ENCODE assay signal across 8 cellular contexts in the genomic region with DNA sequence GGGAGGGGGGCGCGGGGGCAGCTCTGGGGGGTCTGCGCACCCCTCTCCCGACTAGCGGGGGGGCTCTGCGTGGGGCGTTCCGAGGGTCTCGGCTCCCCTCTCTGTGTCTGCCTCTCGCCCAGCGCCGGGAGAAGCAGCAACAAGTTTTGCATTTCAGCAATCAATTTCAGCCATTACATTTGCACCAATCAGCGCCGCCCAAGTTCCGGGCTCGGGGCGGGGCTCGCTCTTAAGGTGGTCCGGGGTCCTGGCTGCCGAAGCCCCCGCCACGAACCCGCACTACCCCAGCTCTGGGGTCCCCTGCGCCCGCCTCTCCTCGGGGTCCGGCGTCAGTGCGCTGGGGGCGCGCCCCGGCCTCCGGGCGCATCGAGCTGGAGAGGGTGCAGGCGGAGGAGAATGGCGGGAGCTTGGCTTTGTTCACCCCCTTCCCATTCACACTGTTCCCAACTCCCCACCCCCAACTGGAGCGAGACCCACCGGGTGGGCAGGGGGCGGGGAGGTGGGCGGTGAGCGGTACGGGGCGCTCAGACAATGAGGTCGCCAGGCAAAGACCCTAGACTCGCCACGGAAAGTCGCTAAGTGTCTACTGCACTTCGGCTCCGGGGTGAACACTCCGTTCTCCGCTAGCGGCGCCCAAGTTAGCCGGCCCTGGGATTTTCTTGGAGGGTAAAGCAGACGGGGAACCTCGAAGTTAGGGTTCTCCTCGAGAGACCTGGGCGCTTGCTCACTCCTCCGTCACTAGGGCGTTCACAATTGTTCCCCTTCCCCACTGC. TPM values are rescaled to one million over a fixed set of nuclear protein-coding genes. Genes with fewer than 3 reads are reported as not detected.
A peak's percentile ranks its signal among the peaks of the same experiment; 100 is the strongest.
DNase-seq lines count a peak whose midpoint lies in the region; ATAC-seq and TF ChIP-seq lines count a peak whose summit lies in the region.

Gene MN1, minus strand, starts transcription at position 141 of the 773 bp plus-strand sequence. CDS start 1,213 bp downstream, outside the sequence.

- H3K27me3 Mint-ChIP-seq in CD14-positive monocyte (ENCODE audit: low read depth in 3 of 3), result peaks cover 37 to 61% (median 46%) of the 10 kb centered on the region in 3 donors
- peaks cover 23% of the 10 kb centered on the region for H3K27me3 Mint-ChIP-seq in activated T-cell treated with anti-CD3 and anti-CD28 coated beads, Interleukin-2, amount 50 U/mL, for 4 hours (ENCODE audit: low read depth)

- peaks cover 20 to 69% (median 22%) of the 10 kb centered on the region in 3 donors for H3K4me1 ChIP-seq in esophagus squamous epithelium
- peaks cover 0 to 7% of the 10 kb centered on the region in 2 donors for H3K4me1 ChIP-seq in mucosa of rectum (ENCODE audit: control insufficient read depth in 2 of 2, insufficient read depth in 2 of 2, low read length in 2 of 2)

- TF ChIP-seq POLR2A in esophagus squamous epithelium (IDR thresholded peaks at IDR 0.05), result no peak

- H3K4me3 Mint-ChIP-seq in CD14-positive monocyte, result peak within 1 kb of the TSS; percentile 76 to 87
- peak within 1 kb of the TSS; percentile 84 for H3K4me3 Mint-ChIP-seq in activated T-cell treated with anti-CD3 and anti-CD28 coated beads, Interleukin-2, amount 50 U/mL, for 4 hours
- H3K4me3 Mint-ChIP-seq in stimulated activated effector memory CD8-positive, alpha-beta T cell treated with anti-CD3 and anti-CD28 coated beads, Interleukin-12 subunit alpha, Interleukin-12 subunit beta, amount 100 ng/mL, for 72 hours, result peak within 1 kb of the TSS; percentile 72

- H3K9me3 ChIP-seq in MG63 (no peaks in the 10 kb centered on the region), esophagus squamous epithelium (no peaks in the 10 kb centered on the region), mucosa of rectum (ENCODE audit: control insufficient read depth in 2 of 2, low read length in 2 of 2) (no peaks in the 10 kb centered on the region)

- intact Hi-C loops in CD14-positive monocyte (cut with micrococcal nuclease), result loop anchor here (5.0 to 10.0 kb wide), 5 partner anchors 75 to 397 kb away; no protein-coding TSS in a partner anchor
- intact Hi-C loops in esophagus squamous epithelium (cut with DNase I), result loop anchor here (10.0 kb wide), 1 partner anchor 397 kb away; no protein-coding TSS in a partner anchor

- no peaks in the 10 kb centered on the region for H3K36me3 ChIP-seq in MG63
- H3K36me3 ChIP-seq in esophagus squamous epithelium, result peaks cover 0 to 22% (median 0%) of the 10 kb centered on the region in 3 donors
- H3K36me3 ChIP-seq in mucosa of rectum (ENCODE audit: control insufficient read depth in 2 of 2, insufficient read depth in 2 of 2, low read length in 2 of 2), result no peaks in the 10 kb centered on the region

- peak; percentile 72 to 75 for ATAC-seq in activated T-cell treated with anti-CD3 and anti-CD28 coated beads, Interleukin-2, amount 50 U/mL, for 4 hours
- peak; percentile 46 for ATAC-seq in stimulated activated effector memory CD8-positive, alpha-beta T cell treated with anti-CD3 and anti-CD28 coated beads, Interleukin-12 subunit alpha, Interleukin-12 subunit beta, amount 100 ng/mL, for 72 hours
- ATAC-seq in HG02970 (IDR thresholded peaks at IDR 0.05; ENCODE audit: low FRiP score, unreplicated experiment) (no peak), GM19463 (IDR thresholded peaks at IDR 0.05; ENCODE audit: unreplicated experiment) (no peak)

- H3K4me3 ChIP-seq in MG63 (peak within 1 kb of the TSS; percentile 68), esophagus squamous epithelium (peak within 1 kb of the TSS; percentile 68 to 93 (median 84)), mucosa of rectum (ENCODE audit: low read length in 2 of 2) (peak within 1 kb of the TSS; percentile 56 to 59)

- no peak for TF ChIP-seq CTCF in CD14-positive monocyte (IDR thresholded peaks at IDR 0.05)
- no peak for TF ChIP-seq CTCF in esophagus squamous epithelium (IDR thresholded peaks at IDR 0.05)

- peak within 1 kb of the TSS in 3 of 7 donors; percentile 25 to 69 (median 45) for H3K27ac Mint-ChIP-seq in CD14-positive monocyte
- H3K27ac Mint-ChIP-seq in stimulated activated effector memory CD8-positive, alpha-beta T cell treated with anti-CD3 and anti-CD28 coated beads, Interleukin-12 subunit alpha, Interleukin-12 subunit beta, amount 100 ng/mL, for 72 hours, result no peak within 1 kb of the TSS

- 0 to 7% methylated on average over 9 of the region's 61 CpGs for WGBS in esophagus squamous epithelium, 2 donors

- H3K36me3 Mint-ChIP-seq in CD14-positive monocyte, result no peaks in the 10 kb centered on the region
- no peaks in the 10 kb centered on the region for H3K36me3 Mint-ChIP-seq in activated T-cell treated with anti-CD3 and anti-CD28 coated beads, Interleukin-2, amount 50 U/mL, for 4 hours (ENCODE audit: insufficient read depth)
- H3K36me3 Mint-ChIP-seq in stimulated activated effector memory CD8-positive, alpha-beta T cell treated with anti-CD3 and anti-CD28 coated beads, Interleukin-12 subunit alpha, Interleukin-12 subunit beta, amount 100 ng/mL, for 72 hours, result no peaks in the 10 kb centered on the region

- H3K27me3 ChIP-seq in MG63, result no peaks in the 10 kb centered on the region
- H3K27me3 ChIP-seq in esophagus squamous epithelium, result peaks cover 0 to 21% (median 0%) of the 10 kb centered on the region in 4 donors
- peaks cover 13 to 24% of the 10 kb centered on the region in 2 donors for H3K27me3 ChIP-seq in mucosa of rectum (ENCODE audit: control insufficient read depth in 2 of 2, insufficient read depth in 2 of 2, low read length in 2 of 2)

- peak within 1 kb of the TSS in 1 of 2 donors; percentile 38 for H3K9ac ChIP-seq in mucosa of rectum (ENCODE audit: low read depth in 1 of 2, low read length in 2 of 2)

- H3K4me1 Mint-ChIP-seq in CD14-positive monocyte, result peaks cover 8% of the 10 kb centered on the region
- H3K4me1 Mint-ChIP-seq in activated T-cell treated with anti-CD3 and anti-CD28 coated beads, Interleukin-2, amount 50 U/mL, for 4 hours (ENCODE audit: low read depth), result peaks cover 17% of the 10 kb centered on the region
- peaks cover 23% of the 10 kb centered on the region for H3K4me1 Mint-ChIP-seq in stimulated activated effector memory CD8-positive, alpha-beta T cell treated with anti-CD3 and anti-CD28 coated beads, Interleukin-12 subunit alpha, Interleukin-12 subunit beta, amount 100 ng/mL, for 72 hours

- peaks cover 0 to 6% (median 3%) of the 10 kb centered on the region in 7 donors for H3K9me3 Mint-ChIP-seq in CD14-positive monocyte
- H3K9me3 Mint-ChIP-seq in activated T-cell treated with anti-CD3 and anti-CD28 coated beads, Interleukin-2, amount 50 U/mL, for 4 hours, result no peaks in the 10 kb centered on the region
- no peaks in the 10 kb centered on the region for H3K9me3 Mint-ChIP-seq in stimulated activated effector memory CD8-positive, alpha-beta T cell treated with anti-CD3 and anti-CD28 coated beads, Interleukin-12 subunit alpha, Interleukin-12 subunit beta, amount 100 ng/mL, for 72 hours

- peak; percentile 52 for DNase-seq in CD14-positive monocyte (ENCODE audit: low spot score)
- peak; percentile 14 for DNase-seq in MG63
- peak; percentile 49 for DNase-seq in activated T-cell treated with anti-CD3 and anti-CD28 coated beads, Interleukin-2, amount 50 U/mL, for 4 hours
- no peak for DNase-seq in esophagus squamous epithelium (lab: John Stamatoyannopoulos, UW)
- DNase-seq in stimulated activated effector memory CD8-positive, alpha-beta T cell treated with anti-CD3 and anti-CD28 coated beads, Interleukin-12 subunit alpha, Interleukin-12 subunit beta, amount 100 ng/mL, for 72 hours (ENCODE audit: low spot score in 2 of 2), result peak; percentile 6 to 69

- H3K27ac ChIP-seq in esophagus squamous epithelium, result peak within 1 kb of the TSS; percentile 80 to 89 (median 88)
- peak within 1 kb of the TSS; percentile 32 to 34 for H3K27ac ChIP-seq in mucosa of rectum (ENCODE audit: low read depth in 2 of 2, low read length in 2 of 2)

RNA-seq across cellular contexts. Expression of gene MN1, which starts in this region (rescaled TPM):
- polyA plus RNA-seq in CD14-positive monocyte, result under 1 TPM; 0.06 to 0.38 TPM
- total RNA-seq in MG63 (2014; rRNA removed; shearing (Covaris generic); ENCODE audit: low replicate concordance), result 1.4 and 1.9 TPM in 2 replicates
- total RNA-seq in activated T-cell treated with anti-CD3 and anti-CD28 coated beads, Interleukin-2, amount 50 U/mL, for 4 hours, result under 1 TPM; 0.03 to 0.08 (median 0.05) TPM
- 1 to 10 TPM; 2.0 to 6.9 (median 3.1) TPM for total RNA-seq in esophagus squamous epithelium

Comparison
In these comparisons a context has a peak if more than half of its experiments do, and no peak if none do; other contexts are left out.
1. Peak in DNase-seq in CD14-positive monocyte; RNA of the gene not detected or under 1 TPM.
2. Peak in DNase-seq and ATAC-seq in activated T-cell treated with anti-CD3 and anti-CD28 coated beads, Interleukin-2, amount 50 U/mL, for 4 hours; RNA of the gene not detected or under 1 TPM.